ENCODE assay signal across 8 cellular contexts in genomic region chr15:82139823-82140268, GRCh38.
DNase-seq lines count a peak whose midpoint lies in the region; ATAC-seq and TF ChIP-seq lines count a peak whose summit lies in the region.

No MANE protein-coding gene starts in this region.

- H3K27ac ChIP-seq in CD8-positive, alpha-beta T cell (ENCODE audit: low read depth, low read length) = no peak overlapping the region
- H3K27ac ChIP-seq in RWPE2 (ENCODE audit: poor library complexity, severe bottlenecking) = no peak overlapping the region
- peak overlapping the region in 3 of 4 donors; percentile 48 to 66 (median 49) for H3K27ac ChIP-seq in esophagus squamous epithelium

- no peaks in the 10 kb centered on the region for H3K9me3 Mint-ChIP-seq in CD8-positive, alpha-beta T cell

- H3K4me3 Mint-ChIP-seq in CD8-positive, alpha-beta T cell = no peak overlapping the region

- H3K9me3 ChIP-seq in CD8-positive, alpha-beta T cell (ENCODE audit: low read length) = no peaks in the 10 kb centered on the region
- no peaks in the 10 kb centered on the region for H3K9me3 ChIP-seq in RWPE2 (ENCODE audit: severe bottlenecking)
- H3K9me3 ChIP-seq in esophagus squamous epithelium = no peaks in the 10 kb centered on the region

- intact Hi-C loops in CD8-positive, alpha-beta T cell (cut with DNase I, micrococcal nuclease) = loop anchor here in 1 of 2 experiments (2.0 kb wide), 1 partner anchor 659 kb away; no protein-coding TSS in a partner anchor
- intact Hi-C loops in esophagus squamous epithelium (cut with DNase I) = no loop called here

- no peak overlapping the region for H3K27ac Mint-ChIP-seq in CD8-positive, alpha-beta T cell

- DNase-seq in CD8-positive, alpha-beta T cell = no peak
- DNase-seq in RWPE2 (ENCODE audit: low spot score) = no peak
- no peak for DNase-seq in esophagus squamous epithelium (lab: John Stamatoyannopoulos, UW)
- DNase-seq in pons (ENCODE audit: low spot score) = peak; percentile 63
- DNase-seq in NCI-H2029 treated with DMSO at 0.1 percent for 48 hours (lab: John Stamatoyannopoulos, UW) = no peak

- TF ChIP-seq POLR2A in esophagus squamous epithelium (IDR thresholded peaks at IDR 0.05) = no peak

- POLR2A ChIA-PET in CD8-positive, alpha-beta T cell (lab: Charles Lee) = no interaction called here

- peaks cover 45% of the 10 kb centered on the region for H3K36me3 Mint-ChIP-seq in CD8-positive, alpha-beta T cell

- WGBS in esophagus squamous epithelium, 2 donors = 3 to 4% methylated on average over 5 of the region's 5 CpGs

- H3K4me1 ChIP-seq in CD8-positive, alpha-beta T cell (ENCODE audit: insufficient read depth, low read length) = no peaks in the 10 kb centered on the region
- peaks cover 4% of the 10 kb centered on the region for H3K4me1 ChIP-seq in RWPE2 (ENCODE audit: insufficient read depth, poor library complexity, severe bottlenecking)
- H3K4me1 ChIP-seq in esophagus squamous epithelium = peaks cover 2 to 24% (median 6%) of the 10 kb centered on the region in 3 donors

- ATAC-seq in CD8-positive, alpha-beta T cell = no peak
- ATAC-seq in HG03280 (IDR thresholded peaks at IDR 0.05; ENCODE audit: unreplicated experiment) = peak; percentile 65
- ATAC-seq in RWPE2 (ENCODE audit: low read depth) = peak; percentile 47; the same call in 1 of the 3 replicates
- no peak for ATAC-seq in GM19463 (IDR thresholded peaks at IDR 0.05; ENCODE audit: unreplicated experiment)
- no peak for ATAC-seq in HG02852 (IDR thresholded peaks at IDR 0.05; ENCODE audit: unreplicated experiment)

- H3K27me3 Mint-ChIP-seq in CD8-positive, alpha-beta T cell (ENCODE audit: low read depth) = no peaks in the 10 kb centered on the region

- CTCF ChIA-PET in CD8-positive, alpha-beta T cell (lab: Charles Lee) = interaction anchor here (0.6 to 2.3 kb wide), 12 partner anchors 9 to 718 kb away, joined by 3 to 11 read pairs (median 4); partner anchors contain the start of gene MEX3B

- peak; percentile 63 for TF ChIP-seq CTCF in CD8-positive, alpha-beta T cell (IDR thresholded peaks at IDR 0.05)
- TF ChIP-seq CTCF in RWPE2 (IDR thresholded peaks at IDR 0.05; ENCODE audit: poor library complexity, severe bottlenecking) = peak; percentile 99
- TF ChIP-seq CTCF in esophagus squamous epithelium (IDR thresholded peaks at IDR 0.05) = peak; percentile 56 to 77 (median 68)

- H3K4me1 Mint-ChIP-seq in CD8-positive, alpha-beta T cell (ENCODE audit: low read depth) = peaks cover 6% of the 10 kb centered on the region

- H3K4me3 ChIP-seq in CD8-positive, alpha-beta T cell (ENCODE audit: low read depth, low read length) = no peak overlapping the region
- H3K4me3 ChIP-seq in RWPE2 (ENCODE audit: severe bottlenecking) = no peak overlapping the region
- H3K4me3 ChIP-seq in esophagus squamous epithelium = no peak overlapping the region

- H3K27me3 ChIP-seq in CD8-positive, alpha-beta T cell (ENCODE audit: insufficient read depth, low read length) = no peaks in the 10 kb centered on the region
- H3K27me3 ChIP-seq in RWPE2 (ENCODE audit: insufficient read depth, poor library complexity, severe bottlenecking) (no peaks in the 10 kb centered on the region), esophagus squamous epithelium (no peaks in the 10 kb centered on the region)

- H3K36me3 ChIP-seq in CD8-positive, alpha-beta T cell (ENCODE audit: insufficient read depth, low read length) = peaks cover 14% of the 10 kb centered on the region
- H3K36me3 ChIP-seq in RWPE2 (ENCODE audit: low read depth) (peaks cover 44% of the 10 kb centered on the region), esophagus squamous epithelium (peaks cover 0 to 42% (median 0%) of the 10 kb centered on the region in 3 donors)

Comparison
In these comparisons a context has a peak if more than half of its experiments do, and no peak if none do; other contexts are left out.
1. ATAC-seq: peak in HG03280 (single experiment) and RWPE2 (single experiment); none in CD8-positive, alpha-beta T cell (single experiment), GM19463 (single experiment) and HG02852 (single experiment).
2. H3K27ac ChIP-seq: peak in esophagus squamous epithelium (3 of 4); none in CD8-positive, alpha-beta T cell (single experiment) and RWPE2 (single experiment).
3. Peak in every context shown above with its lines, with median percentiles within 50 percentile points of each other: CTCF ChIP-seq.